Comparison of ENCODE assay signal across 10 cellular contexts in genomic region chr5:56323505-56323904, GRCh38.
A peak's percentile ranks its signal among the peaks of the same experiment; 100 is the strongest.
DNase-seq lines count a peak whose midpoint lies in the region; ATAC-seq and TF ChIP-seq lines count a peak whose summit lies in the region.
"Had no signal": no experiment of that assay in that cellular context is flagged by ENCODE, and none has a peak within 500 bp of the region (broad histone marks: within the 10 kb centered on the region; RNA-seq: fewer than 3 reads in every experiment).

No MANE protein-coding gene starts in this region.

- no peaks in the 10 kb centered on the region for H3K27me3 Mint-ChIP-seq in activated T-cell treated with anti-CD3 and anti-CD28 coated beads, Interleukin-2, amount 50 U/mL, for 72 hours (ENCODE audit: low read depth)

- CTCF ChIA-PET in RWPE1 (lab: Yijun Ruan, JAX), result interaction anchor here (0.6 to 1.3 kb wide), 5 partner anchors 17 to 514 kb away, joined by 3 to 4 read pairs (median 3); no protein-coding TSS in a partner anchor

- H3K4me3 ChIP-seq in fibroblast of mammary gland (ENCODE audit: control insufficient read depth, low read depth, low read length), result no peak overlapping the region
- H3K4me3 ChIP-seq in retinal pigment epithelial cell (ENCODE audit: low read length), result no peak overlapping the region
- H3K4me3 ChIP-seq: BLaER1 treated with 17β-estradiol and CSF1 and Interleukin-3, amounts not matched to agents 10 nM and 100 nM had no signal

- peak; percentile 27 to 37 for DNase-seq in activated T-cell treated with anti-CD3 and anti-CD28 coated beads, Interleukin-2, amount 50 U/mL, for 72 hours
- DNase-seq in activated T-cell treated with anti-CD3 and anti-CD28 coated beads, Interleukin-2, amount 50 U/mL, for 1 hour, result no peak
- DNase-seq in RWPE1 (ENCODE audit: low spot score), result peak; percentile 88
- DNase-seq in fibroblast of mammary gland (ENCODE audit: low read depth), result peak; percentile 29
- DNase-seq in retinal pigment epithelial cell (ENCODE audit: low read depth), result peak; percentile 48
- DNase-seq in ureter (ENCODE audit: low spot score), result no peak

- no peaks in the 10 kb centered on the region for H3K9me3 Mint-ChIP-seq in activated T-cell treated with anti-CD3 and anti-CD28 coated beads, Interleukin-2, amount 50 U/mL, for 72 hours

- POLR2A ChIA-PET in RWPE1 (lab: Yijun Ruan, JAX; ENCODE audit: low non-redundant PET), result no interaction called here

- peaks cover 90% of the 10 kb centered on the region for H3K4me1 Mint-ChIP-seq in activated T-cell treated with anti-CD3 and anti-CD28 coated beads, Interleukin-2, amount 50 U/mL, for 72 hours (ENCODE audit: low read depth)

- peak overlapping the region; percentile 36; the same call in 1 of the 2 replicates for H3K27ac ChIP-seq in RWPE1

- no peaks in the 10 kb centered on the region for H3K36me3 Mint-ChIP-seq in activated T-cell treated with anti-CD3 and anti-CD28 coated beads, Interleukin-2, amount 50 U/mL, for 72 hours (ENCODE audit: insufficient read depth in 2 of 2)

- ATAC-seq in activated T-cell treated with anti-CD3 and anti-CD28 coated beads, Interleukin-2, amount 50 U/mL, for 72 hours (replicated peaks in 1 of 2), result peak; percentile 14 to 17
- ATAC-seq in GM19023 (IDR thresholded peaks at IDR 0.05; ENCODE audit: unreplicated experiment) (no peak), HG02840 (IDR thresholded peaks at IDR 0.05; ENCODE audit: low FRiP score, unreplicated experiment) (no peak)

- peak overlapping the region; percentile 64 for H3K27ac Mint-ChIP-seq in activated T-cell treated with anti-CD3 and anti-CD28 coated beads, Interleukin-2, amount 50 U/mL, for 72 hours
- H3K27ac Mint-ChIP-seq: progenitor cell of endocrine pancreas had no signal

- TF ChIP-seq CTCF in RWPE1 (conservative IDR thresholded peaks at IDR 0.05; ENCODE audit: low read depth) (no peak; the same call in 1 of the 2 replicates), fibroblast of mammary gland (conservative IDR thresholded peaks at IDR 0.05; ENCODE audit: control insufficient read depth, insufficient read depth, low read depth, low read length) (no peak), retinal pigment epithelial cell (conservative IDR thresholded peaks at IDR 0.05; ENCODE audit: low read depth, low read length) (peak; percentile 32)

- H3K4me3 Mint-ChIP-seq in activated T-cell treated with anti-CD3 and anti-CD28 coated beads, Interleukin-2, amount 50 U/mL, for 72 hours, result no peak overlapping the region

Comparison
In these comparisons a context has a peak if more than half of its experiments do, and no peak if none do; other contexts are left out.
1. DNase-seq: peak in activated T-cell treated with anti-CD3 and anti-CD28 coated beads, Interleukin-2, amount 50 U/mL, for 72 hours (2 of 2), RWPE1 (single experiment), fibroblast of mammary gland (single experiment) and retinal pigment epithelial cell (single experiment); none in activated T-cell treated with anti-CD3 and anti-CD28 coated beads, Interleukin-2, amount 50 U/mL, for 1 hour (single experiment) and ureter (single experiment).
2. ATAC-seq: peak in activated T-cell treated with anti-CD3 and anti-CD28 coated beads, Interleukin-2, amount 50 U/mL, for 72 hours (2 of 2); none in GM19023 (single experiment) and HG02840 (single experiment).